9 cellular contexts compared by ENCODE assay signal in genomic region chr13:30145709-30146367, GRCh38.
DNase-seq lines count a peak whose midpoint lies in the region; ATAC-seq lines count a peak whose summit lies in the region.
"Had no signal": no experiment of that assay in that cellular context is flagged by ENCODE, and none has a peak within 500 bp of the region (broad histone marks: within the 10 kb centered on the region; RNA-seq: fewer than 3 reads in every experiment).

No MANE protein-coding gene starts in this region.

- no peak overlapping the region for H3K27ac ChIP-seq in naive thymus-derived CD4-positive, alpha-beta T cell (ENCODE audit: low read depth, low read length)

- H3K36me3 Mint-ChIP-seq in naive thymus-derived CD4-positive, alpha-beta T cell: peaks cover 0 to 24% (median 5%) of the 10 kb centered on the region in 5 donors

- no peaks in the 10 kb centered on the region for H3K36me3 ChIP-seq in naive thymus-derived CD4-positive, alpha-beta T cell (ENCODE audit: control insufficient read depth in 2 of 3, insufficient read depth in 3 of 3, low read length in 3 of 3)

- ATAC-seq in GM18517 (IDR thresholded peaks at IDR 0.05; ENCODE audit: unreplicated experiment) (peak; percentile 67), GM21367 (IDR thresholded peaks at IDR 0.05; ENCODE audit: unreplicated experiment) (peak; percentile 55), HG03342 (IDR thresholded peaks at IDR 0.05; ENCODE audit: unreplicated experiment) (peak; percentile 54), left colon (no peak)
- ATAC-seq in naive thymus-derived CD4-positive, alpha-beta T cell: no peak

- H3K4me3 Mint-ChIP-seq in naive thymus-derived CD4-positive, alpha-beta T cell: peak overlapping the region in 8 of 10 donors; percentile 21 to 75 (median 48)

- no peaks in the 10 kb centered on the region for H3K27me3 ChIP-seq in naive thymus-derived CD4-positive, alpha-beta T cell (ENCODE audit: control insufficient read depth in 2 of 2, insufficient read depth in 2 of 2, low read length in 2 of 2)

- DNase-seq in naive thymus-derived CD4-positive, alpha-beta T cell: peak in 1 of 9 donors; percentile 46
- DNase-seq in left colon: no peak
- no peak for DNase-seq in superior temporal gyrus (ENCODE audit: extremely low spot score)
- no peak for DNase-seq in NCI-H2171 treated with DMSO at 0.1 percent for 48 hours (lab: John Stamatoyannopoulos, UW)
- no peak for DNase-seq in NCI-H2081 (lab: John Stamatoyannopoulos, UW)
- DNase-seq: KG1 had no signal

- no peaks in the 10 kb centered on the region for H3K9me3 ChIP-seq in naive thymus-derived CD4-positive, alpha-beta T cell (ENCODE audit: control insufficient read depth in 2 of 3, low read length in 3 of 3)

- POLR2A ChIA-PET in naive thymus-derived CD4-positive, alpha-beta T cell (lab: Charles Lee): interaction anchor here (0.6 to 2.3 kb wide), 5 partner anchors 13 to 471 kb away, joined by 3 to 12 read pairs (median 4); partner anchors contain the start of gene HMGB1

- peaks cover 36 to 96% (median 90%) of the 10 kb centered on the region in 7 donors for H3K4me1 Mint-ChIP-seq in naive thymus-derived CD4-positive, alpha-beta T cell

- peaks cover 57 to 79% of the 10 kb centered on the region in 2 donors for H3K4me1 ChIP-seq in naive thymus-derived CD4-positive, alpha-beta T cell (ENCODE audit: control insufficient read depth in 2 of 2, insufficient read depth in 2 of 2, low read length in 2 of 2)

- H3K4me3 ChIP-seq in naive thymus-derived CD4-positive, alpha-beta T cell (ENCODE audit: low read length): peak overlapping the region; percentile 33

- CTCF ChIA-PET in naive thymus-derived CD4-positive, alpha-beta T cell (lab: Charles Lee): interaction anchor here (0.7 to 9.9 kb wide), 4 partner anchors 12 to 418 kb away, joined by 3 to 100 read pairs (median 12); no protein-coding TSS in a partner anchor

- intact Hi-C loops in naive thymus-derived CD4-positive, alpha-beta T cell (cut with micrococcal nuclease): loop anchor here (5.0 kb wide), 4 partner anchors 226 to 471 kb away; partner anchors contain the start of gene USPL1 (in 1 of the 2)
- intact Hi-C loops in left colon (cut with DNase I, micrococcal nuclease): no loop called here

- H3K27me3 Mint-ChIP-seq in naive thymus-derived CD4-positive, alpha-beta T cell: no peaks in the 10 kb centered on the region

- H3K27ac Mint-ChIP-seq in naive thymus-derived CD4-positive, alpha-beta T cell: peak overlapping the region; percentile 87 to 98 (median 94)

- H3K9me3 Mint-ChIP-seq in naive thymus-derived CD4-positive, alpha-beta T cell: peaks cover 0 to 15% (median 5%) of the 10 kb centered on the region in 11 donors

Comparison
In these comparisons a context has a peak if more than half of its experiments do, and no peak if none do; other contexts are left out.
1. ATAC-seq: peak in GM18517 (single experiment), GM21367 (single experiment) and HG03342 (single experiment); none in naive thymus-derived CD4-positive, alpha-beta T cell (single experiment) and left colon (single experiment).
2. intact Hi-C loops: an anchor here in naive thymus-derived CD4-positive, alpha-beta T cell (5.0 kb wide); none called in left colon.